ENCODE assay signal across 12 cellular contexts in the genomic region with DNA sequence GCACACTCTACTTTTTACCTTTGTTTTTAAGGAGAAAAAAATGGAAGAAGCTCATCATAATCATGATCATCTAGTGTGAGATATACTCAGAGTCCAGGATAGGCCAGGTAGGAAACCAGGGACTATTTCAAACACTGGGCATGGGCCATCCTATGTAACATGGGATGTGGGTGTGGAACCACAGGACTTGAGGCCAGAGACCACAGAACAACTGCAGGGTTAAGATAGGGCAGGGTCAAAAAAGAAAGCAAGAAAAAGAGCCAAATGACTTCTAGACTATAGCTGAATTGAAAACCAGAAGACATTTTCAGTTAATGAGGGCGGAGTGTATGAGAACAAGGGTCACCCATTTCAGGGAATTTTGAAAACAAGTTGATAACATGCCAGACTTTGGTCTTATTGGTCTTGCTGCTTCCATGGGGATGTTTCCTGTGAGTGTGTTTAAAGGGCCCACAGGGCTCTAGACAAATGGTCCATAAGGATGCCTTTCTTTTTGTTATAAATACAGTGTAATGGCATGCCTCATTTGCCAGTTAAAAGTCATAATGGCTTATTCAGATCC.
"Had no signal": no experiment of that assay in that cellular context is flagged by ENCODE, and none has a peak within 500 bp of the region (broad histone marks: within the 10 kb centered on the region; RNA-seq: fewer than 3 reads in every experiment).

No MANE protein-coding gene starts in this region.

- ATAC-seq: foreskin keratinocyte, heart left ventricle, left lobe of liver had no signal

- H3K4me1 Mint-ChIP-seq: memory B cell, neural crest cell had no signal

- H3K27ac Mint-ChIP-seq: activated T-helper 2 cell treated with anti-CD3 and anti-CD28 coated beads, Interferon-gamma antibody, Interleukin-2, Interleukin-4, amounts not matched to agents 10 μg/mL and 5 μg/mL and 100 μg/mL, durations not matched to agents 14 hours and 24 hours and 36 hours; memory B cell had no signal

- H3K4me1 ChIP-seq: adrenal gland, colonic mucosa, foreskin keratinocyte, tibial nerve, vagina had no signal

- H3K9me3 ChIP-seq: adrenal gland, colonic mucosa, heart left ventricle, tibial nerve, vagina had no signal

- DNase-seq: activated naive CD4-positive, alpha-beta T cell treated with anti-CD3 and anti-CD28 coated beads, Interleukin-2, amount 50 U/mL, for 16 hours; adrenal gland; colonic mucosa; foreskin keratinocyte; heart left ventricle; islet precursor cell had no signal

- H3K9me3 Mint-ChIP-seq: memory B cell had no signal

- H3K36me3 ChIP-seq: adrenal gland, colonic mucosa, heart left ventricle, tibial nerve, vagina had no signal

- H3K27me3 ChIP-seq: adrenal gland, colonic mucosa, foreskin keratinocyte, heart left ventricle, tibial nerve, vagina had no signal

- H3K27ac ChIP-seq: adrenal gland, colonic mucosa, foreskin keratinocyte, tibial nerve, vagina had no signal

- H3K4me3 ChIP-seq: adrenal gland, colonic mucosa, heart left ventricle, tibial nerve, vagina had no signal

- H3K27me3 Mint-ChIP-seq: memory B cell had no signal

- H3K4me3 Mint-ChIP-seq: memory B cell, neural crest cell had no signal
